Comparison of ENCODE assay signal across 11 cellular contexts in the genomic region with DNA sequence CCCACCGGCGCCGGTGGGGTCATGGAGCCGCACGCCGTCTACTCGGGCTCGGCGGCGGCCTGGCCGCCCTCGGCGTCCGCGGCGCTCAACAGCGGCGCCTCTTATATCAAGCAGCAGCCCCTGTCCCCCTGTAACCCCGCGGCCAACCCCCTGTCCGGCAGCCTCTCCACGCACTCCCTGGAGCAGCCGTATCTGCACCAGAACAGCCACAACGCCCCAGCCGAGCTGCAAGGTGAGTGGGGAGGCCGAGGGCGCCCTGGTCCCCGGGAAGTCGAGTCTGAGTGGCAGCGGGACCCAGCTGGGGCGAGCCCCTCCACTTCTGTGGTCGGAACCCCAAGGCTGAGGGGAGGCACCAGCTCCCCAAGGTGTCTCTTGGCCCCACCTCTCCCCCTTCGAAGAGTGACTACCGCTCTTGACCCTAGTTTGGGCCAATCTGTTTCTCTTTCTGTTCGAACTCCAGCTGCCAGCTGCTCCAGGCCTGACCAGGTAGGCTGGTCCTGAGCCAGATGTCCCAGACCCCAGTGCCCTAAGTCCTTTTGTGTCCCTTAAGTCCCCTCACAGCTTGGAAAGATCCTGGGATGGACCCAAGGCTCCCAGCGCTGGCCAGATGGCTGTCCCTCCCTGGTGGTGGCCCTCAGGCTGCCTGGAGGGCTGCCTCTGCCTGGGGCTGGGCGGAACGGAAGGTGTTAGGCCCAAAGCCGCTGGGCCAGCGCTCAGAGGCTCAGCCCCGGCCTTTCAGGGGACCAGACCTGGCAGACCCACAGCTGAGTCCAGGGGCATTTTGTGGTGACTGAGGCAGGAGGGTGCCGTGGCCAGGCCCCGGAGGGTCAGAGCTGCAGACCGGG. TPM values are rescaled to one million over a fixed set of nuclear protein-coding genes. Genes with fewer than 3 reads are reported as not detected.
DNase-seq lines count a peak whose midpoint lies in the region; ATAC-seq and TF ChIP-seq lines count a peak whose summit lies in the region.
"Had no signal": no experiment of that assay in that cellular context is flagged by ENCODE, and none has a peak within 500 bp of the region (broad histone marks: within the 10 kb centered on the region; RNA-seq: fewer than 3 reads in every experiment).

No MANE protein-coding gene starts in this region.

- no peak overlapping the region for H3K27ac Mint-ChIP-seq in CD4-positive, alpha-beta memory T cell
- no peak overlapping the region for H3K27ac Mint-ChIP-seq in osteocyte (ENCODE audit: unreplicated experiment)

- intact Hi-C loops in CD4-positive, alpha-beta memory T cell (cut with micrococcal nuclease) = no loop called here

- POLR2A ChIA-PET in CD4-positive, alpha-beta memory T cell (lab: Charles Lee; ENCODE audit: partially characterized antibody) = no interaction called here

- H3K27me3 Mint-ChIP-seq in CD4-positive, alpha-beta memory T cell = peaks cover 43 to 47% of the 10 kb centered on the region in 2 donors
- peaks cover 64% of the 10 kb centered on the region for H3K27me3 Mint-ChIP-seq in osteocyte (ENCODE audit: unreplicated experiment)

- peaks cover 0 to 8% (median 0%) of the 10 kb centered on the region in 8 donors for H3K9me3 Mint-ChIP-seq in CD4-positive, alpha-beta memory T cell
- no peaks in the 10 kb centered on the region for H3K9me3 Mint-ChIP-seq in osteocyte (ENCODE audit: unreplicated experiment)

- peaks cover 5% of the 10 kb centered on the region for H3K4me1 ChIP-seq in CD4-positive, alpha-beta memory T cell (ENCODE audit: insufficient read depth, low read length)
- no peaks in the 10 kb centered on the region for H3K4me1 ChIP-seq in RWPE2 (ENCODE audit: insufficient read depth, poor library complexity, severe bottlenecking)

- TF ChIP-seq CTCF in RWPE2 (IDR thresholded peaks at IDR 0.05; ENCODE audit: poor library complexity, severe bottlenecking) (no peak), fibroblast of the aortic adventitia (IDR thresholded peaks at IDR 0.05; ENCODE audit: insufficient read depth, low read length) (no peak), osteocyte (IDR thresholded peaks at IDR 0.05) (no peak)

- H3K36me3 Mint-ChIP-seq in CD4-positive, alpha-beta memory T cell = no peaks in the 10 kb centered on the region
- H3K36me3 Mint-ChIP-seq in osteocyte (ENCODE audit: unreplicated experiment) = peaks cover 3% of the 10 kb centered on the region

- H3K27me3 ChIP-seq in CD4-positive, alpha-beta memory T cell (ENCODE audit: insufficient read depth, low read length) = peaks cover 12% of the 10 kb centered on the region
- H3K27me3 ChIP-seq in RWPE2 (ENCODE audit: insufficient read depth, poor library complexity, severe bottlenecking) = peaks cover 99% of the 10 kb centered on the region

- no peak overlapping the region for H3K4me3 ChIP-seq in CD4-positive, alpha-beta memory T cell (ENCODE audit: low read length in 2 of 2)
- no peak overlapping the region for H3K4me3 ChIP-seq in RWPE2 (ENCODE audit: severe bottlenecking)
- H3K4me3 ChIP-seq in fibroblast of the aortic adventitia (ENCODE audit: low read depth, low read length) = peak overlapping the region; percentile 69

- H3K27ac ChIP-seq in CD4-positive, alpha-beta memory T cell (ENCODE audit: low read depth, low read length) = no peak overlapping the region
- H3K27ac ChIP-seq in RWPE2 (ENCODE audit: poor library complexity, severe bottlenecking) = no peak overlapping the region
- H3K27ac ChIP-seq: VCaP had no signal

- no peak for ATAC-seq in RWPE2 (ENCODE audit: low read depth)
- no peak for ATAC-seq in HG03378 (IDR thresholded peaks at IDR 0.05; ENCODE audit: unreplicated experiment)
- no peak for ATAC-seq in HG02763 (IDR thresholded peaks at IDR 0.05; ENCODE audit: unreplicated experiment)
- no peak for ATAC-seq in activated CD4-positive, CD25-positive, alpha-beta regulatory T cell treated with anti-CD3 and anti-CD28 coated beads, Interleukin-2, amount 50 U/mL, for 24 hours

- H3K9me3 ChIP-seq in CD4-positive, alpha-beta memory T cell (ENCODE audit: control insufficient read depth in 1 of 2, low read length in 2 of 2) = no peaks in the 10 kb centered on the region
- H3K9me3 ChIP-seq in RWPE2 (ENCODE audit: severe bottlenecking) = no peaks in the 10 kb centered on the region

- no peaks in the 10 kb centered on the region for H3K36me3 ChIP-seq in CD4-positive, alpha-beta memory T cell (ENCODE audit: insufficient read depth, low read length)
- no peaks in the 10 kb centered on the region for H3K36me3 ChIP-seq in RWPE2 (ENCODE audit: low read depth)

- H3K4me3 Mint-ChIP-seq in CD4-positive, alpha-beta memory T cell = peak overlapping the region in 6 of 8 donors; percentile 53 to 80 (median 68)
- H3K4me3 Mint-ChIP-seq in osteocyte (ENCODE audit: unreplicated experiment) = peak overlapping the region; percentile 58

- peaks cover 8 to 42% (median 21%) of the 10 kb centered on the region in 4 donors for H3K4me1 Mint-ChIP-seq in CD4-positive, alpha-beta memory T cell
- H3K4me1 Mint-ChIP-seq in osteocyte (ENCODE audit: unreplicated experiment) = peaks cover 22% of the 10 kb centered on the region

- peak in 1 of 5 donors; percentile 15 for DNase-seq in CD4-positive, alpha-beta memory T cell
- DNase-seq in RWPE2 (ENCODE audit: low spot score) (peak; percentile 68), fibroblast of the aortic adventitia (ENCODE audit: low read depth) (no peak), osteocyte (ENCODE audit: extremely low spot score, unreplicated experiment) (no peak), NCI-H510A (lab: John Stamatoyannopoulos, UW) (no peak)
- DNase-seq: DND-41 had no signal

- CTCF ChIA-PET in CD4-positive, alpha-beta memory T cell (lab: Charles Lee; ENCODE audit: partially characterized antibody) = no interaction called here

RNA-seq across cellular contexts. Expression of a gene that starts 1.2 kb away (rescaled TPM):
- not detected for total RNA-seq in CD4-positive, alpha-beta memory T cell
- not detected for polyA plus RNA-seq in CD4-positive, alpha-beta memory T cell
- 1.6 and 3.0 TPM in 2 replicates for total RNA-seq in fibroblast of the aortic adventitia (ENCODE audit: low replicate concordance)
- total RNA-seq in osteocyte = not detected in 2 replicates
- total RNA-seq: skeletal muscle tissue had no signal

RNA-seq across cellular contexts. Expression of a gene that starts 43.5 kb away (rescaled TPM):
- 10 to 100 TPM; 39.7 to 41.6 TPM for total RNA-seq in CD4-positive, alpha-beta memory T cell
- polyA plus RNA-seq in CD4-positive, alpha-beta memory T cell = 10 to 100 TPM; 12.5 to 20.1 TPM
- total RNA-seq in fibroblast of the aortic adventitia (ENCODE audit: low replicate concordance) = 5.7 and 15.9 TPM in 2 replicates
- 12.1 and 14.1 TPM in 2 replicates for total RNA-seq in osteocyte

RNA-seq across cellular contexts. Expression of a gene that starts 55.1 kb away (rescaled TPM):
- total RNA-seq in CD4-positive, alpha-beta memory T cell = not detected
- polyA plus RNA-seq in CD4-positive, alpha-beta memory T cell = not detected
- total RNA-seq in fibroblast of the aortic adventitia (ENCODE audit: low replicate concordance) = 5.2 TPM in 1 of 2 replicates, not detected in the other
- 91.8 and 93.4 TPM in 2 replicates for total RNA-seq in osteocyte

Comparison
In these comparisons a context has a peak if more than half of its experiments do, and no peak if none do; other contexts are left out.
1. RNA of a gene that starts 55.1 kb away (total RNA-seq): 91.8 to 93.4 TPM in osteocyte; 5.2 TPM in fibroblast of the aortic adventitia and not detected in CD4-positive, alpha-beta memory T cell; every median in the first group is over 10 times any median in the second.